In genomic region chr7:47968852-47969774, GRCh38 we compare ENCODE assay signal across 9 cellular contexts. TPM values are rescaled to one million over a fixed set of nuclear protein-coding genes. Genes with fewer than 3 reads are reported as not detected.
A peak's percentile ranks its signal among the peaks of the same experiment; 100 is the strongest.
DNase-seq lines count a peak whose midpoint lies in the region; ATAC-seq and TF ChIP-seq lines count a peak whose summit lies in the region.
"Had no signal": no experiment of that assay in that cellular context is flagged by ENCODE, and none has a peak within 500 bp of the region (broad histone marks: within the 10 kb centered on the region; RNA-seq: fewer than 3 reads in every experiment).

No MANE protein-coding gene starts in this region.

- intact Hi-C loops in natural killer cell (cut with micrococcal nuclease), result no loop called here

- TF ChIP-seq EP300 in tibial nerve (IDR thresholded peaks at IDR 0.05), result no peak

- no peaks in the 10 kb centered on the region for H3K27me3 Mint-ChIP-seq in natural killer cell (ENCODE audit: low read depth in 2 of 2)

- peak overlapping the region; percentile 2 to 34 for H3K27ac Mint-ChIP-seq in natural killer cell

- H3K27me3 ChIP-seq in tibial nerve, result no peaks in the 10 kb centered on the region

- H3K4me3 ChIP-seq in tibial nerve, result no peak overlapping the region

- TF ChIP-seq POLR2A in erythroblast (IDR thresholded peaks at IDR 0.05; ENCODE audit: low read length) (no peak), tibial nerve (IDR thresholded peaks at IDR 0.05) (no peak)

- H3K36me3 Mint-ChIP-seq in natural killer cell, result peaks cover 32% of the 10 kb centered on the region

- ATAC-seq in GM18511 (IDR thresholded peaks at IDR 0.05; ENCODE audit: unreplicated experiment) (peak; percentile 85), HG03159 (IDR thresholded peaks at IDR 0.05; ENCODE audit: unreplicated experiment) (peak; percentile 89), natural killer cell (peak; percentile 58 to 81 (median 79))

- peak overlapping the region in 2 of 4 donors; percentile 1 to 45 for H3K27ac ChIP-seq in tibial nerve

- no peaks in the 10 kb centered on the region for H3K9me3 Mint-ChIP-seq in natural killer cell

- H3K4me1 ChIP-seq in tibial nerve, result peaks cover 0 to 25% (median 0%) of the 10 kb centered on the region in 4 donors

- H3K4me1 Mint-ChIP-seq in natural killer cell, result peaks cover 26 to 42% of the 10 kb centered on the region in 2 donors

- H3K36me3 ChIP-seq in tibial nerve, result peaks cover 0 to 67% (median 33%) of the 10 kb centered on the region in 3 donors

- DNase-seq in AG20443 (ENCODE audit: low spot score), result peak; percentile 57
- peak; percentile 80 for DNase-seq in NCI-H69 (lab: John Stamatoyannopoulos, UW)
- DNase-seq in activated CD8-positive, alpha-beta memory T cell treated with anti-CD3 and anti-CD28 coated beads, Interleukin-2, amount 50 U/mL, for 48 hours, result peak; percentile 70
- DNase-seq in erythroblast (lab: John Stamatoyannopoulos, UW), result peak; percentile 48 to 65
- DNase-seq in natural killer cell, result peak; percentile 29
- peak in 1 of 2 donors; percentile 50 for DNase-seq in tibial nerve (ENCODE audit: low spot score in 2 of 2)

- no peaks in the 10 kb centered on the region for H3K9me3 ChIP-seq in tibial nerve

- no peak overlapping the region for H3K4me3 Mint-ChIP-seq in natural killer cell

- WGBS in tibial nerve, 2 donors, result 51 to 54% methylated on average over 5 of the region's 5 CpGs

- TF ChIP-seq CTCF in natural killer cell (IDR thresholded peaks at IDR 0.05), result peak; percentile 84
- peak; percentile 62 to 83 (median 69) for TF ChIP-seq CTCF in tibial nerve (IDR thresholded peaks at IDR 0.05)

RNA-seq across cellular contexts. Expression of gene HUS1, which starts 10.3 kb away (rescaled TPM):
- total RNA-seq in natural killer cell (10 to 100 TPM; 55.6 to 75.0 (median 59.3) TPM), tibial nerve (10 to 100 TPM; 26.2 to 29.4 (median 27.8) TPM)

RNA-seq across cellular contexts. Expression of gene PKD1L1, which starts 20.8 kb away (rescaled TPM):
- total RNA-seq in natural killer cell (under 1 TPM; 0.33 to 0.48 (median 0.38) TPM), tibial nerve (1 to 10 TPM in 2 of 4 donors, under 1 TPM in 2; 0.44 to 8.4 (median 0.82) TPM)

RNA-seq across cellular contexts. Expression of gene SUN3, which starts 59.8 kb away (rescaled TPM):
- 1 to 10 TPM in 1 of 3 donors, not detected in 2; 1.3 TPM for total RNA-seq in natural killer cell
- not detected for total RNA-seq in tibial nerve
- total RNA-seq: urinary bladder had no signal
